Comparison of ENCODE assay signal across 8 cellular contexts in the genomic region with DNA sequence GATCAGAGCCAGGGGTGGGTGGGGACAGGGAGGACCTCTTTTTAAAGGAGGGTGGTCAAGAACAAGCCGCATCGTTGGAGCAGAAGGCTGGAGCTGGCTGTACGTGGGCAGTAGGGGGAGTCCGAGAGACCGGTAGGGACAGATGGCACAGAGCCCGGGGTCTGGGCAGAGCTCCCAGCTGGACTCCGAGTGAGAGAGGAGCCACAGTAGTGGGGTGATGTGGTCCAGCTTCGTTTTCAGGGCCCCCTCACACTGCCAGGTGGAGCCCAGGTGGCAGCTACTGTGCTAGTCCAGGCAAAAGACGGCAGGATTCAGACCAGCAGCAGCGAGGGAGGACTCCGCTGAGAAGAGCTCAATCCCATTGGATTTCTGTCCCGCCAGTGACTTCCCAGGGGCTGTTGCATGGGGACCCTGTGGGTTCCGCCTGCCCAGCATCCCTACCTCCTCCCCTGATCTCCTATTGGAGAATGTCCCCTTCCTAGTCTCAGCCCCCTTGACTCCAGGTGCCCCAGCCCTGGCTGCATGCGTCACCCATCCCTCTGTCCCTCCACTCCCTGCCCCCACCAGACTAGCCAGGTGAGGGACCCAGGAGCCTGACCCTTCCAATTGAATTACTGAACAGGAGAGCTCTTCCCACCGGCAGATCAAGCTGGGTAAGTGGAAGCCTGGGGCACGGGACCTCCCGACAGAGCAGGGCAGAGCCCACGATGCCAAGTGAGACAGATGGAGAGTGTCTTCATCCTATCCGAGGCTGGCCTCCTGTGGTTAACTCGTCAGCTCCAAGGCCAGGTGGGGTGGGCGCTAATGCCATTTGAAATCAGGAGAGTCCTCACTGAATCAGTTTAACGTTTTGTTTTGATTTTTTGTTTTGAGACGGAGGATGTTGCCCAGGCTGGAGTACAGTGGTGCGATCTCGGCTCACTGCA. TPM values are rescaled to one million over a fixed set of nuclear protein-coding genes. Genes with fewer than 3 reads are reported as not detected.
DNase-seq lines count a peak whose midpoint lies in the region; ATAC-seq and TF ChIP-seq lines count a peak whose summit lies in the region.

No MANE protein-coding gene starts in this region.

- TF ChIP-seq CTCF in testis (IDR thresholded peaks at IDR 0.05), result peak in 1 of 3 experiments; percentile 30

- H3K4me3 ChIP-seq in MG63, result no peak overlapping the region
- H3K4me3 ChIP-seq in adipocyte (ENCODE audit: low read length), result no peak overlapping the region
- no peak overlapping the region for H3K4me3 ChIP-seq in right cardiac atrium (ENCODE audit: low read length)
- H3K4me3 ChIP-seq in testis, result no peak overlapping the region

- H3K36me3 ChIP-seq in MG63 (no peaks in the 10 kb centered on the region), adipocyte (ENCODE audit: control insufficient read depth, insufficient read depth, low read length, severe bottlenecking) (no peaks in the 10 kb centered on the region), testis (ENCODE audit: low read depth, missing control alignments) (no peaks in the 10 kb centered on the region)

- no peak overlapping the region for H3K9ac ChIP-seq in adipocyte (ENCODE audit: low read length)

- H3K27ac ChIP-seq in right cardiac atrium (ENCODE audit: low read length) (peak overlapping the region; percentile 6), testis (no peak overlapping the region)

- no peak for TF ChIP-seq POLR2A in testis (IDR thresholded peaks at IDR 0.05)

- WGBS in right cardiac atrium, result 47% methylated on average over 25 of the region's 25 CpGs
- WGBS in testis, 2 donors, result 66 to 77% methylated on average over 15 to 22 of the region's 25 CpGs

- ATAC-seq in right cardiac atrium (peak; percentile 49 to 54), GM18907 (IDR thresholded peaks at IDR 0.05; ENCODE audit: unreplicated experiment) (no peak), GM19023 (IDR thresholded peaks at IDR 0.05; ENCODE audit: unreplicated experiment) (no peak)

- H3K9me3 ChIP-seq in MG63, result no peaks in the 10 kb centered on the region
- H3K9me3 ChIP-seq in adipocyte (ENCODE audit: control insufficient read depth, low read length), result no peaks in the 10 kb centered on the region
- no peaks in the 10 kb centered on the region for H3K9me3 ChIP-seq in right cardiac atrium (ENCODE audit: control insufficient read depth, low read length)
- H3K9me3 ChIP-seq in testis, result no peaks in the 10 kb centered on the region

- H3K27me3 ChIP-seq in MG63 (no peaks in the 10 kb centered on the region), adipocyte (replicated peaks; ENCODE audit: control insufficient read depth, insufficient read depth, low read length) (peaks cover 35% of the 10 kb centered on the region), right cardiac atrium (ENCODE audit: control insufficient read depth, insufficient read depth) (no peaks in the 10 kb centered on the region), testis (no peaks in the 10 kb centered on the region)

- DNase-seq in ELF-1 (ENCODE audit: low read depth, low spot score) (peak; percentile 71), MG63 (peak; percentile 69), adipocyte (ENCODE audit: low read depth) (peak; percentile 66), right cardiac atrium (peak; percentile 83 to 94 (median 94)), testis (peak; percentile 89)
- no peak for DNase-seq in activated CD8-positive, alpha-beta memory T cell treated with anti-CD3 and anti-CD28 coated beads for 24 hours

- intact Hi-C loops in right cardiac atrium (cut with DNase I), result loop anchor here in 1 of 4 donors (10.0 kb wide), 1 partner anchor 128 kb away; the partner anchor contains the start of genes IDH3G and SSR4
- intact Hi-C loops in testis (cut with DNase I; ENCODE audit: low total_unique reads), result no loop called here

- H3K4me1 ChIP-seq in adipocyte (ENCODE audit: control insufficient read depth, insufficient read depth, low read length) (peaks cover 24% of the 10 kb centered on the region), right cardiac atrium (ENCODE audit: control insufficient read depth, insufficient read depth, low read length) (peaks cover 7% of the 10 kb centered on the region), testis (peaks cover 13% of the 10 kb centered on the region)

RNA-seq across cellular contexts. Expression of gene ARHGAP4, which starts 2.9 kb away (rescaled TPM):
- total RNA-seq in MG63 (2014; rRNA removed; shearing (Covaris generic); ENCODE audit: low replicate concordance), result 0.07 and 2.4 TPM in 2 replicates
- 10 to 100 TPM; 13.4 to 22.9 (median 14.9) TPM for total RNA-seq in right cardiac atrium
- 20.5 TPM for polyA plus RNA-seq in right cardiac atrium
- 10 to 100 TPM; 34.6 to 41.3 TPM for total RNA-seq in testis
- 25.6 TPM for polyA plus RNA-seq in testis (ENCODE audit: insufficient read depth, low read depth, low replicate concordance)

RNA-seq across cellular contexts. Expression of gene NAA10, which starts 11.6 kb away (rescaled TPM):
- 205 and 325 TPM in 2 replicates for total RNA-seq in MG63 (2014; rRNA removed; shearing (Covaris generic); ENCODE audit: low replicate concordance)
- 10 to 100 TPM; 61.1 to 75.5 (median 66.2) TPM for total RNA-seq in right cardiac atrium
- 108 TPM for polyA plus RNA-seq in right cardiac atrium
- total RNA-seq in testis, result 10 to 100 TPM; 46.7 to 52.8 TPM
- polyA plus RNA-seq in testis (ENCODE audit: insufficient read depth, low read depth, low replicate concordance), result 33.9 TPM

RNA-seq across cellular contexts. Expression of gene AVPR2, which starts 18.7 kb away (rescaled TPM):
- 0.27 TPM in 1 of 2 replicates, not detected in the other for total RNA-seq in MG63 (2014; rRNA removed; shearing (Covaris generic); ENCODE audit: low replicate concordance)
- total RNA-seq in right cardiac atrium, result 1 to 10 TPM; 1.6 to 3.7 (median 2.5) TPM
- 4.1 TPM for polyA plus RNA-seq in right cardiac atrium
- 1 to 10 TPM in 1 of 2 donors, under 1 TPM in 1; 0.74 to 1.1 TPM for total RNA-seq in testis
- 1.3 TPM for polyA plus RNA-seq in testis (ENCODE audit: insufficient read depth, low read depth, low replicate concordance)

RNA-seq across cellular contexts. Expression of gene RENBP, which starts 21.2 kb away (rescaled TPM):
- total RNA-seq in MG63 (2014; rRNA removed; shearing (Covaris generic); ENCODE audit: low replicate concordance), result not detected in 2 replicates
- 10 to 100 TPM; 14.0 to 17.7 (median 15.7) TPM for total RNA-seq in right cardiac atrium
- 13.3 TPM for polyA plus RNA-seq in right cardiac atrium
- total RNA-seq in testis, result 1 to 10 TPM; 2.8 to 3.4 TPM
- 4.8 TPM for polyA plus RNA-seq in testis (ENCODE audit: insufficient read depth, low read depth, low replicate concordance)

RNA-seq across cellular contexts. Expression of gene L1CAM, which starts 37.2 kb away (rescaled TPM):
- 0.30 TPM in 1 of 2 replicates, not detected in the other for total RNA-seq in MG63 (2014; rRNA removed; shearing (Covaris generic); ENCODE audit: low replicate concordance)
- total RNA-seq in right cardiac atrium (10 to 100 TPM in 1 of 4 donors, 1 to 10 TPM in 3; 8.3 to 14.1 (median 9.3) TPM), testis (1 to 10 TPM; 1.7 to 4.5 TPM)
- polyA plus RNA-seq in right cardiac atrium (7.3 TPM), testis (ENCODE audit: insufficient read depth, low read depth, low replicate concordance) (2.5 TPM)

Comparison
In these comparisons a context has a peak if more than half of its experiments do, and no peak if none do; other contexts are left out.
1. ATAC-seq: peak in right cardiac atrium (2 of 2); none in GM18907 (single experiment) and GM19023 (single experiment).